23 cellular contexts compared by ENCODE assay signal in genomic region chr9:34501372-34501771, GRCh38. TPM values are rescaled to one million over a fixed set of nuclear protein-coding genes. Genes with fewer than 3 reads are reported as not detected.
"Had no signal": no experiment of that assay in that cellular context is flagged by ENCODE, and none has a peak within 500 bp of the region (broad histone marks: within the 10 kb centered on the region; RNA-seq: fewer than 3 reads in every experiment).

No MANE protein-coding gene starts in this region.

- H3K27ac Mint-ChIP-seq: activated CD4-positive, alpha-beta T cell treated with anti-CD3 and anti-CD28 coated beads for 36 hours; activated CD8-positive, alpha-beta memory T cell treated with anti-CD3 and anti-CD28 coated beads, Interleukin-2, amount 10 ng/mL, durations not matched to agents 7 days and 5 days; activated CD8-positive, alpha-beta T cell treated with anti-CD3 and anti-CD28 coated beads, Interleukin-2, amount 10 ng/mL, durations not matched to agents 7 days and 5 days; activated naive CD8-positive, alpha-beta T cell; mesothelial cell of epicardium; naive thymus-derived CD8-positive, alpha-beta T cell; T-helper 2 cell treated with Interferon-gamma antibody and Interleukin-4, amounts not matched to agents 5 μg/mL and 100 μg/mL, for 36 hours had no signal

- H3K4me1 Mint-ChIP-seq: mesothelial cell of epicardium had no signal

- DNase-seq: cortex of kidney had no signal

- H3K36me3 ChIP-seq: adrenal gland, cardiac muscle cell, heart right ventricle, upper lobe of right lung had no signal

- H3K9me3 ChIP-seq: adrenal gland, body of pancreas, heart right ventricle, upper lobe of right lung had no signal

- H3K27me3 ChIP-seq: adrenal gland, body of pancreas, cardiac muscle cell, upper lobe of right lung had no signal

- H3K4me1 ChIP-seq: adrenal gland, parathyroid adenoma had no signal

- H3K9me3 Mint-ChIP-seq: naive thymus-derived CD8-positive, alpha-beta T cell; neural crest cell; T-helper 2 cell treated with Interferon-gamma antibody and Interleukin-4, amounts not matched to agents 5 μg/mL and 100 μg/mL, for 36 hours had no signal

- H3K4me3 Mint-ChIP-seq: activated CD4-positive, alpha-beta T cell treated with anti-CD3 and anti-CD28 coated beads for 36 hours; activated CD8-positive, alpha-beta memory T cell treated with anti-CD3 and anti-CD28 coated beads, Interleukin-2, amount 10 ng/mL, durations not matched to agents 7 days and 5 days; activated CD8-positive, alpha-beta T cell treated with anti-CD3 and anti-CD28 coated beads, Interleukin-2, amount 10 ng/mL, durations not matched to agents 7 days and 5 days; activated naive CD8-positive, alpha-beta T cell; mesothelial cell of epicardium; naive thymus-derived CD8-positive, alpha-beta T cell; neural crest cell; T-helper 2 cell treated with Interferon-gamma antibody and Interleukin-4, amounts not matched to agents 5 μg/mL and 100 μg/mL, for 36 hours had no signal

- H3K27ac ChIP-seq: adrenal gland, cardiac muscle cell, parathyroid adenoma, skin epidermis, upper lobe of right lung had no signal

- H3K4me3 ChIP-seq: adrenal gland, body of pancreas, cardiac muscle cell, heart right ventricle, skin epidermis, upper lobe of right lung had no signal

- H3K36me3 Mint-ChIP-seq: activated CD8-positive, alpha-beta memory T cell treated with anti-CD3 and anti-CD28 coated beads, Interleukin-2, amount 10 ng/mL, durations not matched to agents 7 days and 5 days; activated naive CD8-positive, alpha-beta T cell; mesothelial cell of epicardium had no signal

RNA-seq across cellular contexts. Expression of gene ENHO, which starts 21.4 kb away (rescaled TPM):
- total RNA-seq: activated CD4-positive, alpha-beta T cell treated with anti-CD3 and anti-CD28 coated beads for 36 hours; activated CD8-positive, alpha-beta memory T cell treated with anti-CD3 and anti-CD28 coated beads, Interleukin-2, amount 10 ng/mL, durations not matched to agents 7 days and 5 days; activated CD8-positive, alpha-beta T cell treated with anti-CD3 and anti-CD28 coated beads, Interleukin-2, amount 10 ng/mL, durations not matched to agents 7 days and 5 days; aorta; endothelial cell of umbilical vein; fibroblast of lung; fibroblast of villous mesenchyme had no signal

RNA-seq across cellular contexts. Expression of gene DNAI1, which starts 42.8 kb away (rescaled TPM):
- total RNA-seq: activated CD8-positive, alpha-beta memory T cell treated with anti-CD3 and anti-CD28 coated beads, Interleukin-2, amount 10 ng/mL, durations not matched to agents 7 days and 5 days; activated CD8-positive, alpha-beta T cell treated with anti-CD3 and anti-CD28 coated beads, Interleukin-2, amount 10 ng/mL, durations not matched to agents 7 days and 5 days; aorta; endothelial cell of umbilical vein; fibroblast of lung; liver; mesothelial cell of epicardium; naive thymus-derived CD8-positive, alpha-beta T cell; pulmonary artery endothelial cell; right cardiac atrium; upper lobe of right lung had no signal
